In genomic region chr5:86981898-86982297, GRCh38 we compare ENCODE assay signal across 31 cellular contexts.
"Had no signal": no experiment of that assay in that cellular context is flagged by ENCODE, and none has a peak within 500 bp of the region (broad histone marks: within the 10 kb centered on the region; RNA-seq: fewer than 3 reads in every experiment).

No MANE protein-coding gene starts in this region.

- H3K4me3 ChIP-seq: adrenal gland, body of pancreas, SJSA1 had no signal

- DNase-seq: activated CD4-positive, alpha-beta memory T cell treated with anti-CD3 and anti-CD28 coated beads for 36 hours; activated CD4-positive, alpha-beta T cell treated with anti-CD3 and anti-CD28 coated beads for 36 hours; activated CD4-positive, alpha-beta T cell treated with anti-CD3 and anti-CD28 coated beads, Interleukin-2, amount 10 ng/mL, durations not matched to agents 7 days and 5 days; activated CD8-positive, alpha-beta memory T cell treated with anti-CD3 and anti-CD28 coated beads, Interleukin-2, amount 50 U/mL, for 4 hours; activated gamma-delta T cell treated with Interleukin-2 at 50 U/mL for 16 hours; activated naive CD4-positive, alpha-beta T cell treated with anti-CD3 and anti-CD28 coated beads for 36 hours; activated T-cell treated with anti-CD3 and anti-CD28 coated beads for 4 hours; activated T-cell treated with anti-CD3 and anti-CD28 coated beads, Interleukin-2, amount 50 U/mL, for 4 hours; adrenal gland; body of pancreas; central memory CD4-positive, alpha-beta T cell; Kasumi-1; KBM-7; MM.1S; NCI-H1048; NCI-H1105 treated with DMSO at 0.1 percent for 48 hours; NCI-H1436; NCI-H1694; NCI-H1930; NCI-H2081 treated with DMSO at 0.1 percent for 48 hours; NCI-H345; NCI-H524 treated with DMSO at 0.1 percent for 48 hours; NK-92 treated with Interleukin-12 subunit alpha and Interleukin-12 subunit beta, amount 100 ng/mL, for 24 hours; SHP77 treated with DMSO at 0.1 percent for 48 hours; SK-N-SH had no signal

- H3K36me3 ChIP-seq: SJSA1 had no signal

- H3K9me3 ChIP-seq: adrenal gland, body of pancreas, SJSA1, SK-N-SH had no signal

- FAIRE-seq: astrocyte, TTC549 had no signal

- H3K9me2 ChIP-seq: SK-N-SH had no signal

- H3K4me1 ChIP-seq: adrenal gland, body of pancreas had no signal

- H3K9ac ChIP-seq: SK-N-SH had no signal

- H3K27ac ChIP-seq: adrenal gland, body of pancreas, SJSA1 had no signal

- ATAC-seq: activated CD4-positive, alpha-beta T cell treated with anti-CD3 and anti-CD28 coated beads for 36 hours; activated CD4-positive, CD25-positive, alpha-beta regulatory T cell treated with anti-CD3 and anti-CD28 coated beads, Interleukin-2, amount 50 U/mL, for 24 hours; activated naive CD4-positive, alpha-beta T cell treated with anti-CD3 and anti-CD28 coated beads, Interleukin-2, amount 50 U/mL, for 72 hours; activated T-cell treated with anti-CD3 and anti-CD28 coated beads, Interleukin-2, amount 50 U/mL, for 4 hours; body of pancreas; WTC11 had no signal

- H3K27me3 ChIP-seq: adrenal gland, body of pancreas, SJSA1 had no signal

- H3K4me2 ChIP-seq: SK-N-SH had no signal
